25 cellular contexts compared by ENCODE assay signal in the genomic region with DNA sequence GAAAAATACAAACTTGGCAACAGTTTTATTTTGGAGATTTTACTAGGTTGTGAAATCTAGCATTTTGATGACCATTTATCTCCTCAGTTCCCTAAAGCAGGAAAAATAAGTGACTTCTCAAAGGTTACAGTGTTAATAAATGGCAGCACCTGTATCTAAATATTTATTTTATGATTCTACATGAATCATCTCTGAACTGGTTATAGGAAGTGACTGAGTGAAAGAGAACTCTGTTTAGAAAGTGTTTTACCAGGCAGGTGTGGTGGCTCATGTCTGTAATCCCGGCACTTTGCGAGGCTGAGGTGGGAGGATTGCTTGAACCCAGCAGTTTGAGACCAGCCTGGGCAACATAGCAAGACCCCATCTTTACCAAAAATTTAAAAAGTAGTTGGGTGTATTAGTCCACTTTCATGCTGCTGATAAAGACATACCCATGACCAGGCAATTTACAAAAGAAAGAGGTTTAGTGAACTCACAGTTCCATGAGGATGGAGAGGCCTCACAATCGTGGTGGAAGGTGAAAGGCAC. TPM values are rescaled to one million over a fixed set of nuclear protein-coding genes. Genes with fewer than 3 reads are reported as not detected.
DNase-seq lines count a peak whose midpoint lies in the region; ATAC-seq, FAIRE-seq and TF ChIP-seq lines count a peak whose summit lies in the region.
"Had no signal": no experiment of that assay in that cellular context is flagged by ENCODE, and none has a peak within 500 bp of the region (broad histone marks: within the 10 kb centered on the region; RNA-seq: fewer than 3 reads in every experiment).

No MANE protein-coding gene starts in this region.

- TF ChIP-seq CTCF in A549 (IDR thresholded peaks at IDR 0.05) (no peak), endodermal cell (conservative IDR thresholded peaks at IDR 0.05) (no peak), foreskin keratinocyte (conservative IDR thresholded peaks at IDR 0.05) (no peak), GM10248 (IDR thresholded peaks at IDR 0.05; ENCODE audit: control extremely low read depth, extremely low read depth, low read depth, missing control alignments) (no peak)

- H3K9me3 ChIP-seq in A549 (peaks cover 18% of the 10 kb centered on the region), endodermal cell (ENCODE audit: control insufficient read depth, low read length) (peaks cover 52% of the 10 kb centered on the region)

- TF ChIP-seq RAD21 in A549 (conservative IDR thresholded peaks at IDR 0.05 in 1 of 2, IDR thresholded peaks at IDR 0.05 in 1 of 2) = no peak

- 34% methylated on average over 3 of the region's 3 CpGs for WGBS in A549 (ENCODE audit: missing lambda C conversion rate)
- 83 to 97% methylated on average over 2 to 3 of the region's 3 CpGs for WGBS in endodermal cell (ENCODE audit: insufficient coverage in 1 of 2, insufficient read length in 1 of 2), 2 experiments

- ATAC-seq in A549 = no peak
- peak; percentile 77 for ATAC-seq in foreskin keratinocyte
- ATAC-seq in GM18907 (IDR thresholded peaks at IDR 0.05; ENCODE audit: unreplicated experiment) = no peak
- no peak for ATAC-seq in GM18873 (IDR thresholded peaks at IDR 0.05; ENCODE audit: low FRiP score, unreplicated experiment)
- ATAC-seq: GM23338 had no signal

- POLR2A ChIA-PET in A549 (lab: Yijun Ruan, JAX) (no interaction called here), GM10248 (lab: Yijun Ruan, JAX) (no interaction called here)

- H3K27ac ChIP-seq in A549 (no peak overlapping the region), endodermal cell (ENCODE audit: low read depth, low read length) (no peak overlapping the region), foreskin keratinocyte (no peak overlapping the region)
- H3K27ac ChIP-seq: C4-2B had no signal

- H3K36me3 ChIP-seq in endodermal cell (ENCODE audit: control insufficient read depth, insufficient read depth, low read length) = peaks cover 9% of the 10 kb centered on the region

- H3K27me3 ChIP-seq in endodermal cell (ENCODE audit: control insufficient read depth, insufficient read depth, low read length, poor library complexity, severe bottlenecking) (no peaks in the 10 kb centered on the region), foreskin keratinocyte (no peaks in the 10 kb centered on the region)

- CTCF ChIA-PET in A549 (lab: Yijun Ruan, JAX) (no interaction called here), GM10248 (lab: Yijun Ruan, JAX) (no interaction called here)

- H3K27me3 Mint-ChIP-seq in endodermal cell (ENCODE audit: insufficient read depth) = no peaks in the 10 kb centered on the region
- H3K27me3 Mint-ChIP-seq: CD8-positive, alpha-beta memory T cell had no signal

- H3K4me2 ChIP-seq in A549 = peak overlapping the region; percentile 7; the same call in 2 of the 3 replicates
- H3K4me2 ChIP-seq: GM23338 had no signal

- peaks cover 36% of the 10 kb centered on the region for H3K36me3 Mint-ChIP-seq in endodermal cell (ENCODE audit: low read depth)
- H3K36me3 Mint-ChIP-seq: CD8-positive, alpha-beta memory T cell had no signal

- H3K4me1 Mint-ChIP-seq in endodermal cell = no peaks in the 10 kb centered on the region
- H3K4me1 Mint-ChIP-seq: CD8-positive, alpha-beta memory T cell; GM23338 had no signal

- no peak overlapping the region for H3K4me3 ChIP-seq in A549
- H3K4me3 ChIP-seq in endodermal cell (ENCODE audit: low read length) = peak overlapping the region; percentile 44
- H3K4me3 ChIP-seq: GM23338 had no signal

- H3K27ac Mint-ChIP-seq in endodermal cell = no peak overlapping the region
- H3K27ac Mint-ChIP-seq: CD8-positive, alpha-beta memory T cell; GM23338 had no signal

- no peak overlapping the region for H3K4me3 Mint-ChIP-seq in endodermal cell
- H3K4me3 Mint-ChIP-seq: CD8-positive, alpha-beta memory T cell; GM23338 had no signal

- no peak for TF ChIP-seq POLR2A in A549 (IDR thresholded peaks at IDR 0.05; ENCODE audit: low read length)

- TF ChIP-seq EP300 in A549 (IDR thresholded peaks at IDR 0.05) = no peak

- FAIRE-seq in A549 (lab: Jason Lieb, UNC) = no peak
- FAIRE-seq: D721Med, GM12891, HTR-8/SVneo had no signal

- peaks cover 10% of the 10 kb centered on the region; the same call in 1 of the 3 replicates for H3K4me1 ChIP-seq in A549
- H3K4me1 ChIP-seq in endodermal cell (ENCODE audit: control insufficient read depth, insufficient read depth, low read length) = no peaks in the 10 kb centered on the region
- peaks cover 4% of the 10 kb centered on the region for H3K4me1 ChIP-seq in foreskin keratinocyte

- DNase-seq in A549 (ENCODE audit: low read depth in 1 of 2, low spot score in 1 of 2) = peak in 1 of 2 experiments; percentile 22
- peak; percentile 7 for DNase-seq in HT1080 (ENCODE audit: low read depth)
- no peak for DNase-seq in endodermal cell
- peak; percentile 40 to 47 for DNase-seq in foreskin keratinocyte
- no peak for DNase-seq in cerebellar nuclear complex (lab: John Stamatoyannopoulos, UW)
- no peak for DNase-seq in GM10248 (ENCODE audit: extremely low spot score)
- DNase-seq: CD8-positive, alpha-beta memory T cell; DMS79; HCEC 1CT; IMR-90; MV-4-11; NCI-H1105 treated with DMSO at 0.1 percent for 48 hours; NCI-H2029 treated with DMSO at 0.1 percent for 48 hours; NCI-H524 treated with DMSO at 0.1 percent for 48 hours; NCI-H82; SHP77 had no signal

- H3K9me3 Mint-ChIP-seq in endodermal cell = peaks cover 58% of the 10 kb centered on the region

- H3K9ac ChIP-seq in endodermal cell (ENCODE audit: extremely low read depth, low read length, poor library complexity, severe bottlenecking) = no peak overlapping the region

TF ChIP-seq in A549, 52 proteins besides CTCF, POLR2A, EP300 and RAD21:
- TF ChIP-seq HEYL (CRISPR knock-in tag; IDR thresholded peaks at IDR 0.05) (no peak), KDM5A (IDR thresholded peaks at IDR 0.05) (no peak), FOSL2 (IDR thresholded peaks at IDR 0.05) (no peak), FOSL2 (CRISPR knock-in tag; IDR thresholded peaks at IDR 0.05) (0 out of 2 replicates have a peak, but pooled peaks have one; percentile 14), JUNB (IDR thresholded peaks at IDR 0.05) (peak; percentile 48), MAZ (IDR thresholded peaks at IDR 0.05; ENCODE audit: borderline replicate concordance, low read depth, low read length) (no peak)
- TF ChIP-seq, protein P1, sequence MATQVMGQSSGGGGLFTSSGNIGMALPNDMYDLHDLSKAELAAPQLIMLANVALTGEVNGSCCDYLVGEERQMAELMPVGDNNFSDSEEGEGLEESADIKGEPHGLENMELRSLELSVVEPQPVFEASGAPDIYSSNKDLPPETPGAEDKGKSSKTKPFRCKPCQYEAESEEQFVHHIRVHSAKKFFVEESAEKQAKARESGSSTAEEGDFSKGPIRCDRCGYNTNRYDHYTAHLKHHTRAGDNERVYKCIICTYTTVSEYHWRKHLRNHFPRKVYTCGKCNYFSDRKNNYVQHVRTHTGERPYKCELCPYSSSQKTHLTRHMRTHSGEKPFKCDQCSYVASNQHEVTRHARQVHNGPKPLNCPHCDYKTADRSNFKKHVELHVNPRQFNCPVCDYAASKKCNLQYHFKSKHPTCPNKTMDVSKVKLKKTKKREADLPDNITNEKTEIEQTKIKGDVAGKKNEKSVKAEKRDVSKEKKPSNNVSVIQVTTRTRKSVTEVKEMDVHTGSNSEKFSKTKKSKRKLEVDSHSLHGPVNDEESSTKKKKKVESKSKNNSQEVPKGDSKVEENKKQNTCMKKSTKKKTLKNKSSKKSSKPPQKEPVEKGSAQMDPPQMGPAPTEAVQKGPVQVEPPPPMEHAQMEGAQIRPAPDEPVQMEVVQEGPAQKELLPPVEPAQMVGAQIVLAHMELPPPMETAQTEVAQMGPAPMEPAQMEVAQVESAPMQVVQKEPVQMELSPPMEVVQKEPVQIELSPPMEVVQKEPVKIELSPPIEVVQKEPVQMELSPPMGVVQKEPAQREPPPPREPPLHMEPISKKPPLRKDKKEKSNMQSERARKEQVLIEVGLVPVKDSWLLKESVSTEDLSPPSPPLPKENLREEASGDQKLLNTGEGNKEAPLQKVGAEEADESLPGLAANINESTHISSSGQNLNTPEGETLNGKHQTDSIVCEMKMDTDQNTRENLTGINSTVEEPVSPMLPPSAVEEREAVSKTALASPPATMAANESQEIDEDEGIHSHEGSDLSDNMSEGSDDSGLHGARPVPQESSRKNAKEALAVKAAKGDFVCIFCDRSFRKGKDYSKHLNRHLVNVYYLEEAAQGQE (IDR thresholded peaks at IDR 0.05) = no peak
TF ChIP-seq in A549: peak in this region for 2.

RNA-seq across cellular contexts. Expression of gene MIPOL1, which starts 26.3 kb away (rescaled TPM):
- polyA plus RNA-seq in A549 (2011; rRNA removed) = 8.6 and 13.4 TPM in 2 replicates
- 1.0 and 1.4 TPM in 2 replicates for polyA plus RNA-seq in A549 (2012; cell fraction: cytosol; rRNA removed)
- polyA plus RNA-seq in A549 (2012; cell fraction: nucleus; rRNA removed) = 0.83 and 1.4 TPM in 2 replicates
- polyA plus RNA-seq in A549 (2017; fragmentation: RNase III; extraction: RNeasy Plus Mini Kit Qiagen cat#74134 plus additional on column Dnase treatment) = 4.0 to 5.2 TPM (median 4.8 TPM) in 3 replicates
- 7.1 and 9.6 TPM in 2 replicates for polyA minus RNA-seq in A549 (2011; rRNA and poly(A)+ RNA removed)
- 7.7 and 8.1 TPM in 2 replicates for total RNA-seq in HT1080 (2014; rRNA removed; shearing (Covaris generic))
- polyA plus RNA-seq in HT1080 (2015; cell fraction: cytosol; rRNA removed) = 6.4 and 6.8 TPM in 2 replicates
- polyA plus RNA-seq in HT1080 (2015; cell fraction: nucleus; rRNA removed) = 5.8 and 8.9 TPM in 2 replicates
- 10 to 100 TPM; 22.0 to 28.5 TPM for total RNA-seq in endodermal cell
- 9.8 TPM for polyA plus RNA-seq in endodermal cell (2013, experiment 1 of 2)
- polyA plus RNA-seq in endodermal cell (2013, experiment 2 of 2) = 9.7 TPM
- 9.3 and 10.2 TPM in 2 replicates for total RNA-seq in foreskin keratinocyte
- 1.9 and 2.7 TPM in 2 replicates for polyA plus RNA-seq in foreskin keratinocyte
- total RNA-seq: A172; CD8-positive, alpha-beta memory T cell; OCI-LY7 had no signal
- polyA plus RNA-seq: CD8-positive, alpha-beta memory T cell had no signal

RNA-seq across cellular contexts. Expression of gene SLC25A21, which starts 51.6 kb away (rescaled TPM):
- 1.3 and 1.4 TPM in 2 replicates for polyA plus RNA-seq in A549 (2011; rRNA removed)
- 0.18 and 0.19 TPM in 2 replicates for polyA plus RNA-seq in A549 (2012; cell fraction: cytosol; rRNA removed)
- polyA plus RNA-seq in A549 (2012; cell fraction: nucleus; rRNA removed) = 0.12 and 0.22 TPM in 2 replicates
- polyA plus RNA-seq in A549 (2017; fragmentation: RNase III; extraction: RNeasy Plus Mini Kit Qiagen cat#74134 plus additional on column Dnase treatment) = 0.57 to 0.89 TPM (median 0.68 TPM) in 3 replicates
- 0.34 and 0.58 TPM in 2 replicates for polyA minus RNA-seq in A549 (2011; rRNA and poly(A)+ RNA removed)
- 0.13 and 0.37 TPM in 2 replicates for total RNA-seq in HT1080 (2014; rRNA removed; shearing (Covaris generic))
- polyA plus RNA-seq in HT1080 (2015; cell fraction: cytosol; rRNA removed) = 0.24 and 0.80 TPM in 2 replicates
- 0.26 and 0.90 TPM in 2 replicates for polyA plus RNA-seq in HT1080 (2015; cell fraction: nucleus; rRNA removed)
- total RNA-seq in endodermal cell = 1 to 10 TPM; 1.9 TPM
- polyA plus RNA-seq in endodermal cell (2013, experiment 1 of 2) = 2.2 TPM
- polyA plus RNA-seq in endodermal cell (2013, experiment 2 of 2) = 1.6 TPM
- total RNA-seq in foreskin keratinocyte = 0.24 and 0.25 TPM in 2 replicates
- 0.18 and 0.38 TPM in 2 replicates for polyA plus RNA-seq in foreskin keratinocyte
- total RNA-seq: CD8-positive, alpha-beta memory T cell; OCI-LY7 had no signal
- polyA plus RNA-seq: CD8-positive, alpha-beta memory T cell had no signal

Comparison
In these comparisons a context has a peak if more than half of its experiments do, and no peak if none do; other contexts are left out.
1. DNase-seq: peak in HT1080 (single experiment) and foreskin keratinocyte (2 of 2); none in endodermal cell (single experiment), cerebellar nuclear complex (0 of 2) and GM10248 (single experiment).